ENCODE assay signal across 8 cellular contexts in genomic region chr2:237691908-237692600, GRCh38.
DNase-seq lines count a peak whose midpoint lies in the region; ATAC-seq, FAIRE-seq and TF ChIP-seq lines count a peak whose summit lies in the region.

No MANE protein-coding gene starts in this region.

- no peaks in the 10 kb centered on the region for H3K36me3 ChIP-seq in esophagus muscularis mucosa

- peaks cover 82 to 89% (median 88%) of the 10 kb centered on the region in 4 donors for H3K4me1 ChIP-seq in esophagus muscularis mucosa

- peak in 1 of 3 experiments; percentile 12 for TF ChIP-seq CTCF in esophagus muscularis mucosa (IDR thresholded peaks at IDR 0.05)

- no peaks in the 10 kb centered on the region for H3K9me3 Mint-ChIP-seq in activated T-cell treated with anti-CD3 and anti-CD28 coated beads, Interleukin-2, amount 50 U/mL, for 24 hours
- no peaks in the 10 kb centered on the region for H3K9me3 Mint-ChIP-seq in naive B cell

- WGBS in esophagus muscularis mucosa: 0% methylated on average over 7 of the region's 94 CpGs

- TF ChIP-seq POLR2A in esophagus muscularis mucosa (IDR thresholded peaks at IDR 0.05; ENCODE audit: low read depth): peak; percentile 50

- no peaks in the 10 kb centered on the region for H3K9me3 ChIP-seq in esophagus muscularis mucosa

- H3K4me3 ChIP-seq in esophagus muscularis mucosa: peak overlapping the region; percentile 71 to 96 (median 87)

- H3K4me3 Mint-ChIP-seq in activated T-cell treated with anti-CD3 and anti-CD28 coated beads, Interleukin-2, amount 50 U/mL, for 24 hours: peak overlapping the region; percentile 96
- H3K4me3 Mint-ChIP-seq in naive B cell: peak overlapping the region; percentile 83 to 95 (median 93)

- DNase-seq in COLO668 (lab: John Stamatoyannopoulos, UW; ENCODE audit: unreplicated experiment) (peak; percentile 99), HTR-8/SVneo (ENCODE audit: insufficient read length, low spot score) (peak; percentile 81), OCI-M1 (lab: John Stamatoyannopoulos, UW) (peak; percentile 94), esophagus muscularis mucosa (ENCODE audit: extremely low spot score) (peak; percentile 99), naive B cell (peak; percentile 93)
- DNase-seq in activated T-cell treated with anti-CD3 and anti-CD28 coated beads, Interleukin-2, amount 50 U/mL, for 24 hours: peak; percentile 96
- DNase-seq in stimulated activated naive CD4-positive, alpha-beta T cell treated with Interleukin-2 at 50 U/mL for 16 hours (lab: John Stamatoyannopoulos, UW): peak; percentile 95

- TF ChIP-seq EP300 in esophagus muscularis mucosa (IDR thresholded peaks at IDR 0.05): no peak

- no peaks in the 10 kb centered on the region for H3K27me3 Mint-ChIP-seq in activated T-cell treated with anti-CD3 and anti-CD28 coated beads, Interleukin-2, amount 50 U/mL, for 24 hours
- no peaks in the 10 kb centered on the region for H3K27me3 Mint-ChIP-seq in naive B cell

- peaks cover 30% of the 10 kb centered on the region for H3K36me3 Mint-ChIP-seq in activated T-cell treated with anti-CD3 and anti-CD28 coated beads, Interleukin-2, amount 50 U/mL, for 24 hours (ENCODE audit: low read depth)
- no peaks in the 10 kb centered on the region for H3K36me3 Mint-ChIP-seq in naive B cell

- no peaks in the 10 kb centered on the region for H3K27me3 ChIP-seq in esophagus muscularis mucosa

- peak; percentile 80 for FAIRE-seq in HTR-8/SVneo (lab: Jason Lieb, UNC)

- peak overlapping the region; percentile 96 to 100 (median 98) for H3K27ac ChIP-seq in esophagus muscularis mucosa (replicated peaks in 1 of 4)

- H3K27ac Mint-ChIP-seq in activated T-cell treated with anti-CD3 and anti-CD28 coated beads, Interleukin-2, amount 50 U/mL, for 24 hours: peak overlapping the region; percentile 98
- peak overlapping the region; percentile 80 to 99 (median 98) for H3K27ac Mint-ChIP-seq in naive B cell

- peaks cover 73% of the 10 kb centered on the region for H3K4me1 Mint-ChIP-seq in activated T-cell treated with anti-CD3 and anti-CD28 coated beads, Interleukin-2, amount 50 U/mL, for 24 hours (ENCODE audit: low read depth)
- peaks cover 71 to 80% (median 79%) of the 10 kb centered on the region in 3 donors for H3K4me1 Mint-ChIP-seq in naive B cell

- intact Hi-C loops in esophagus muscularis mucosa (cut with DNase I): no loop called here

- ATAC-seq in GM19468 (IDR thresholded peaks at IDR 0.05; ENCODE audit: extremely low read depth, unreplicated experiment) (peak; percentile 24), naive B cell (ENCODE audit: low read depth in 2 of 2) (peak; percentile 55 to 56)

Comparison
In these comparisons a context has a peak if more than half of its experiments do, and no peak if none do; other contexts are left out.
1. Peak in every context shown above with its lines: DNase-seq, ATAC-seq, H3K4me3 ChIP-seq and H3K27ac ChIP-seq.